In genomic region chr2:240412975-240413812, GRCh38 we compare ENCODE assay signal across 14 cellular contexts. TPM values are rescaled to one million over a fixed set of nuclear protein-coding genes. Genes with fewer than 3 reads are reported as not detected.
A peak's percentile ranks its signal among the peaks of the same experiment; 100 is the strongest.
DNase-seq lines count a peak whose midpoint lies in the region; ATAC-seq and TF ChIP-seq lines count a peak whose summit lies in the region.
"Had no signal": no experiment of that assay in that cellular context is flagged by ENCODE, and none has a peak within 500 bp of the region (broad histone marks: within the 10 kb centered on the region; RNA-seq: fewer than 3 reads in every experiment).

No MANE protein-coding gene starts in this region.

- ATAC-seq in Panc1 (peak; percentile 60; the same call in 1 of the 2 replicates), right cardiac atrium (peak; percentile 16 to 41)

- H3K27ac ChIP-seq in Panc1 (ENCODE audit: low read length) (no peak overlapping the region), right cardiac atrium (ENCODE audit: low read length) (no peak overlapping the region)
- H3K27ac ChIP-seq: cardiac muscle cell, SJCRH30 had no signal

- DNase-seq in GM12864 (ENCODE audit: low read depth) (no peak), Panc1 (ENCODE audit: low read depth, low spot score) (no peak), right cardiac atrium (peak in 2 of 3 donors; percentile 20 to 50), posterior vena cava (ENCODE audit: low spot score) (peak; percentile 51), HT-29 (ENCODE audit: low spot score) (no peak), immature natural killer cell (no peak), AG08396 (ENCODE audit: low spot score) (no peak)
- DNase-seq: activated CD4-positive, alpha-beta T cell treated with anti-CD3 and anti-CD28 coated beads for 48 hours; GF-D8; NCI-H187 treated with DMSO at 0.1 percent for 48 hours; stimulated activated CD4-positive, alpha-beta T cell treated with anti-CD3 and anti-CD28 coated beads, Interleukin-15, amount 100 ng/mL, for 24 hours had no signal

- H3K9me3 ChIP-seq in Panc1 (ENCODE audit: control insufficient read depth, insufficient read depth, low read depth, low read length) (no peaks in the 10 kb centered on the region), right cardiac atrium (ENCODE audit: control insufficient read depth, low read length) (no peaks in the 10 kb centered on the region)

- POLR2A ChIA-PET in Panc1 (lab: Charles Lee): interaction anchor here (0.6 kb wide), 1 partner anchor 163 kb away, joined by 4 read pairs; no protein-coding TSS in a partner anchor

- H3K4me1 Mint-ChIP-seq in immature natural killer cell: no peaks in the 10 kb centered on the region

- H3K27me3 ChIP-seq in Panc1 (ENCODE audit: control insufficient read depth, insufficient read depth, low read length): no peaks in the 10 kb centered on the region; the same call in none of the 2 replicates
- no peaks in the 10 kb centered on the region for H3K27me3 ChIP-seq in right cardiac atrium (ENCODE audit: control insufficient read depth, insufficient read depth)
- H3K27me3 ChIP-seq: cardiac muscle cell, SJCRH30 had no signal

- no TSS peak for BruUV-seq in Panc1 (replicated peaks; lab: Mats Ljungman, UMichigan)

- no peaks in the 10 kb centered on the region for H3K9me3 Mint-ChIP-seq in immature natural killer cell

- intact Hi-C loops in Panc1 (cut with micrococcal nuclease; ENCODE audit: unreplicated experiment) (no loop called here), right cardiac atrium (cut with DNase I) (no loop called here), posterior vena cava (cut with DNase I) (no loop called here)

- H3K27me3 Mint-ChIP-seq in immature natural killer cell (ENCODE audit: low read depth in 3 of 3): peaks cover 0 to 8% (median 0%) of the 10 kb centered on the region in 3 donors

- no peak overlapping the region for H3K27ac Mint-ChIP-seq in immature natural killer cell
- H3K27ac Mint-ChIP-seq: T-helper 2 cell treated with Interferon-gamma antibody and Interleukin-4, amounts not matched to agents 5 μg/mL and 100 μg/mL, for 36 hours had no signal

- in situ Hi-C loops in Panc1 (cut with HindIII; ENCODE audit: low pct_unique_long_range_greater_than_20kb, low sequenced_read_pairs): no loop called here

- H3K36me3 ChIP-seq in Panc1 (ENCODE audit: control insufficient read depth, insufficient read depth, low read length): no peaks in the 10 kb centered on the region
- H3K36me3 ChIP-seq: cardiac muscle cell, SJCRH30 had no signal

- H3K4me3 ChIP-seq in GM12864 (ENCODE audit: low read depth, low read length): no peak overlapping the region
- no peak overlapping the region for H3K4me3 ChIP-seq in Panc1 (ENCODE audit: low read depth in 2 of 2, low read length in 2 of 2)
- H3K4me3 ChIP-seq in right cardiac atrium (ENCODE audit: low read length): no peak overlapping the region
- H3K4me3 ChIP-seq: cardiac muscle cell, SJCRH30 had no signal

- H3K36me3 Mint-ChIP-seq in immature natural killer cell: no peaks in the 10 kb centered on the region

- WGBS in right cardiac atrium: 89% methylated on average over 26 of the region's 26 CpGs

- H3K4me1 ChIP-seq in Panc1 (ENCODE audit: control insufficient read depth, insufficient read depth, low read length) (no peaks in the 10 kb centered on the region), right cardiac atrium (ENCODE audit: control insufficient read depth, insufficient read depth, low read length) (no peaks in the 10 kb centered on the region)

- CTCF ChIA-PET in Panc1 (lab: Charles Lee): no interaction called here

- TF ChIP-seq CTCF in GM12864 (IDR thresholded peaks at IDR 0.05; ENCODE audit: low read depth, low read length, missing control alignments) (peak; percentile 33), Panc1 (IDR thresholded peaks at IDR 0.05) (no peak)

- H3K4me3 Mint-ChIP-seq in immature natural killer cell: no peak overlapping the region
- H3K4me3 Mint-ChIP-seq: T-helper 2 cell treated with Interferon-gamma antibody and Interleukin-4, amounts not matched to agents 5 μg/mL and 100 μg/mL, for 36 hours had no signal

RNA-seq across cellular contexts. Expression of gene GPC1, which starts 22.3 kb away (rescaled TPM):
- 88.7 TPM for total RNA-seq in Panc1 (2021; ENCODE audit: unreplicated experiment)
- polyA plus RNA-seq in Panc1 (2012; ENCODE audit: insufficient read length): 117 TPM
- total RNA-seq in right cardiac atrium: 100 to 1,000 TPM in 2 of 4 donors, 10 to 100 TPM in 2; 75.8 to 107 (median 94.8) TPM
- 118 TPM for polyA plus RNA-seq in right cardiac atrium
- 10 to 100 TPM; 69.5 to 83.1 TPM for total RNA-seq in posterior vena cava
- 9.9 and 12.3 TPM in 2 replicates for total RNA-seq in HT-29 (2014; rRNA removed; shearing (Covaris generic))
- polyA plus RNA-seq in immature natural killer cell: not detected

Comparison
In these comparisons a context has a peak if more than half of its experiments do, and no peak if none do; other contexts are left out.
1. DNase-seq: peak in right cardiac atrium (2 of 3) and posterior vena cava (single experiment); none in GM12864 (single experiment), Panc1 (single experiment), HT-29 (single experiment), immature natural killer cell (0 of 3) and AG08396 (single experiment).